In genomic region chr19:35340431-35340830, GRCh38 we compare ENCODE assay signal across 20 cellular contexts. TPM values are rescaled to one million over a fixed set of nuclear protein-coding genes. Genes with fewer than 3 reads are reported as not detected.
"Had no signal": no experiment of that assay in that cellular context is flagged by ENCODE, and none has a peak within 500 bp of the region (broad histone marks: within the 10 kb centered on the region; RNA-seq: fewer than 3 reads in every experiment).

No MANE protein-coding gene starts in this region.

- DNase-seq: dorsolateral prefrontal cortex; effector CD8-positive, alpha-beta T cell; foreskin melanocyte; hippocampal formation; kidney glomerular epithelial cell; mesenchymal stem cell; naive B cell; psoas muscle; retina; sigmoid colon; stimulated activated CD4-positive, alpha-beta T cell treated with anti-CD3 and anti-CD28 coated beads, Interleukin-2, amount 100 ng/mL, for 48 hours; stimulated activated naive CD8-positive, alpha-beta T cell treated with anti-CD3 and anti-CD28 coated beads, Interleukin-15, amount 100 ng/mL, for 72 hours; testis; upper lobe of right lung had no signal

- H3K27me3 Mint-ChIP-seq: naive B cell had no signal

- ATAC-seq: left lobe of liver; psoas muscle; stimulated activated naive CD8-positive, alpha-beta T cell treated with anti-CD3 and anti-CD28 coated beads, Interleukin-15, amount 100 ng/mL, for 72 hours; upper lobe of right lung had no signal

- H3K4me3 Mint-ChIP-seq: stimulated activated naive CD8-positive, alpha-beta T cell treated with anti-CD3 and anti-CD28 coated beads, Interleukin-15, amount 100 ng/mL, for 72 hours had no signal

- H3K9me3 Mint-ChIP-seq: naive B cell; stimulated activated naive CD8-positive, alpha-beta T cell treated with anti-CD3 and anti-CD28 coated beads, Interleukin-15, amount 100 ng/mL, for 72 hours had no signal

RNA-seq across cellular contexts. Expression of gene FFAR1, which starts 7.3 kb away (rescaled TPM):
- total RNA-seq: cerebellum, left lobe of liver, osteoblast, psoas muscle, sigmoid colon, subcutaneous adipose tissue, upper lobe of right lung, vagina had no signal

RNA-seq across cellular contexts. Expression of gene CD22, which starts 11.4 kb away (rescaled TPM):
- total RNA-seq: cerebellum, osteoblast had no signal

RNA-seq across cellular contexts. Expression of gene FFAR3, which starts 17.8 kb away (rescaled TPM):
- total RNA-seq: cerebellum, left lobe of liver, osteoblast, upper lobe of right lung, vagina had no signal

RNA-seq across cellular contexts. Expression of gene GPR42, which starts 30.4 kb away (rescaled TPM):
- total RNA-seq: cerebellum, left lobe of liver, osteoblast, psoas muscle, testis, tibial nerve, upper lobe of right lung, vagina had no signal

RNA-seq across cellular contexts. Expression of gene MAG, which starts 48.5 kb away (rescaled TPM):
- total RNA-seq: osteoblast, subcutaneous adipose tissue, upper lobe of right lung, vagina had no signal
